10 cellular contexts compared by ENCODE assay signal in the genomic region with DNA sequence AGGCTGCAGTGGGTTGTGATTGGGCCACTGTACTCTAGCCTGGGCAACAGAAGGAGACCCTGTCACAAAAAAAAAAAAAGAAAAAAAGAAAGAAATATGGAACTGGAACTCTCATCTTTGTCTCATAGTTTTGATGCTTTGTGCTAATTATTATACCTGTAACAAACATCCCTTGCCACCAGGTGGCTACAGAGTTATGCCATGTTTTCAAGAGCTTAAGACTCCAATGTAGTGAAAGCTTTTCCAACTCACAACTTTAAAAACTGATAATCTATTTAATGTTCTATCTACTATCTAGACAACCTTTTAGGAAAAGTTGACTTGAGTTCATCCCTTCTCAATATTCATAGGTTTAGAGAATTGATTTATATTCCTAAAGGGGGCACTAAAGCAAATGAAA. TPM values are rescaled to one million over a fixed set of nuclear protein-coding genes. Genes with fewer than 3 reads are reported as not detected.
DNase-seq lines count a peak whose midpoint lies in the region; ATAC-seq and TF ChIP-seq lines count a peak whose summit lies in the region.
"Had no signal": no experiment of that assay in that cellular context is flagged by ENCODE, and none has a peak within 500 bp of the region (broad histone marks: within the 10 kb centered on the region; RNA-seq: fewer than 3 reads in every experiment).

No MANE protein-coding gene starts in this region.

- H3K36me3 ChIP-seq in left ventricle myocardium inferior (no peaks in the 10 kb centered on the region), NT2/D1 (ENCODE audit: insufficient read depth, insufficient read length, low read length) (no peaks in the 10 kb centered on the region), fibroblast of lung (ENCODE audit: control insufficient read depth, insufficient read depth, low read length) (no peaks in the 10 kb centered on the region)

- intact Hi-C loops in left ventricle myocardium inferior (cut with micrococcal nuclease) (loop anchor here (5.0 to 10.0 kb wide), 2 partner anchors 328 to 521 kb away; no protein-coding TSS in a partner anchor), left cardiac atrium (cut with DNase I) (loop anchor here (5.0 to 10.0 kb wide), 2 partner anchors 328 to 331 kb away; no protein-coding TSS in a partner anchor)

- no peaks in the 10 kb centered on the region for H4K20me1 ChIP-seq in fibroblast of lung (ENCODE audit: control insufficient read depth, extremely low read depth, insufficient read depth, low read length)

- H3K79me2 ChIP-seq in fibroblast of lung (ENCODE audit: control insufficient read depth, insufficient read depth, low read length): no peaks in the 10 kb centered on the region

- ATAC-seq in left cardiac atrium: no peak
- ATAC-seq in GM18520 (IDR thresholded peaks at IDR 0.05; ENCODE audit: unreplicated experiment): no peak
- no peak for ATAC-seq in HG02610 (IDR thresholded peaks at IDR 0.05; ENCODE audit: unreplicated experiment)

- DNase-seq in left ventricle myocardium inferior: no peak
- DNase-seq in left cardiac atrium: no peak
- DNase-seq in NT2/D1 (ENCODE audit: low read depth, low spot score): peak; percentile 0
- DNase-seq in fibroblast of lung (ENCODE audit: low read depth in 2 of 2): peak; percentile 4 to 8
- DNase-seq in NCI-H2171 treated with DMSO at 0.1 percent for 48 hours (lab: John Stamatoyannopoulos, UW): no peak
- DNase-seq in activated CD4-positive, alpha-beta T cell treated with anti-CD3 and anti-CD28 coated beads, Interleukin-2, amount 50 U/mL, for 4 hours: no peak
- DNase-seq: DMS153, islet precursor cell had no signal

- H2AFZ ChIP-seq in fibroblast of lung (ENCODE audit: low read length): no peak overlapping the region

- TF ChIP-seq CTCF in left ventricle myocardium inferior (IDR thresholded peaks at IDR 0.05; ENCODE audit: borderline replicate concordance) (peak; percentile 44), fibroblast of lung (conservative IDR thresholded peaks at IDR 0.05 in 1 of 2, IDR thresholded peaks at IDR 0.05 in 1 of 2; ENCODE audit: low read depth in 1 of 2, low read length in 2 of 2) (peak; percentile 18 to 19)

- H3K9me3 ChIP-seq in left ventricle myocardium inferior (replicated peaks): no peaks in the 10 kb centered on the region
- no peaks in the 10 kb centered on the region for H3K9me3 ChIP-seq in NT2/D1 (ENCODE audit: insufficient read depth, low read length)
- H3K9me3 ChIP-seq in fibroblast of lung (ENCODE audit: control insufficient read depth, insufficient read depth, low read depth, low read length): no peaks in the 10 kb centered on the region

- no peak overlapping the region for H3K4me2 ChIP-seq in fibroblast of lung (ENCODE audit: extremely low read depth, insufficient read depth, low read length)

- H3K4me3 ChIP-seq in left ventricle myocardium inferior (no peak overlapping the region), NT2/D1 (ENCODE audit: insufficient read length, low read depth) (no peak overlapping the region), fibroblast of lung (replicated peaks in 1 of 4; ENCODE audit: control extremely low read depth in 1 of 4, insufficient read depth in 1 of 4, low read depth in 3 of 4, low read length in 4 of 4) (no peak overlapping the region)

- H3K27ac ChIP-seq in left ventricle myocardium inferior (replicated peaks): no peak overlapping the region
- H3K27ac ChIP-seq in fibroblast of lung (ENCODE audit: insufficient read depth, low read length): no peak overlapping the region

- H3K4me1 ChIP-seq in left ventricle myocardium inferior (no peaks in the 10 kb centered on the region), NT2/D1 (ENCODE audit: insufficient read depth, insufficient read length) (no peaks in the 10 kb centered on the region), fibroblast of lung (ENCODE audit: control insufficient read depth, extremely low read depth, insufficient read depth, low read length) (no peaks in the 10 kb centered on the region)

- H3K27me3 ChIP-seq in left ventricle myocardium inferior (ENCODE audit: low read depth) (no peaks in the 10 kb centered on the region), NT2/D1 (ENCODE audit: insufficient read depth, insufficient read length) (no peaks in the 10 kb centered on the region), fibroblast of lung (ENCODE audit: control insufficient read depth, insufficient read depth, low read length) (no peaks in the 10 kb centered on the region)

- H3K9ac ChIP-seq in NT2/D1 (ENCODE audit: insufficient read length, low read depth) (no peak overlapping the region), fibroblast of lung (ENCODE audit: insufficient read depth, low read length) (no peak overlapping the region)

RNA-seq across cellular contexts. Expression of gene HTR2C, which starts 42.4 kb away (rescaled TPM):
- not detected for total RNA-seq in left ventricle myocardium inferior
- total RNA-seq in left cardiac atrium: not detected
- total RNA-seq in fibroblast of lung: not detected in 2 replicates
- not detected in 2 replicates for polyA plus RNA-seq in fibroblast of lung
- polyA plus RNA-seq in fibroblast of lung (2012): not detected in 2 replicates
- polyA minus RNA-seq in fibroblast of lung (ENCODE audit: low replicate concordance): not detected in 2 replicates

Comparison
In these comparisons a context has a peak if more than half of its experiments do, and no peak if none do; other contexts are left out.
1. DNase-seq: peak in NT2/D1 (single experiment) and fibroblast of lung (2 of 2); none in left ventricle myocardium inferior (single experiment), left cardiac atrium (single experiment), NCI-H2171 treated with DMSO at 0.1 percent for 48 hours (single experiment) and activated CD4-positive, alpha-beta T cell treated with anti-CD3 and anti-CD28 coated beads, Interleukin-2, amount 50 U/mL, for 4 hours (0 of 2).